Comparison of ENCODE assay signal across 16 cellular contexts in the genomic region with DNA sequence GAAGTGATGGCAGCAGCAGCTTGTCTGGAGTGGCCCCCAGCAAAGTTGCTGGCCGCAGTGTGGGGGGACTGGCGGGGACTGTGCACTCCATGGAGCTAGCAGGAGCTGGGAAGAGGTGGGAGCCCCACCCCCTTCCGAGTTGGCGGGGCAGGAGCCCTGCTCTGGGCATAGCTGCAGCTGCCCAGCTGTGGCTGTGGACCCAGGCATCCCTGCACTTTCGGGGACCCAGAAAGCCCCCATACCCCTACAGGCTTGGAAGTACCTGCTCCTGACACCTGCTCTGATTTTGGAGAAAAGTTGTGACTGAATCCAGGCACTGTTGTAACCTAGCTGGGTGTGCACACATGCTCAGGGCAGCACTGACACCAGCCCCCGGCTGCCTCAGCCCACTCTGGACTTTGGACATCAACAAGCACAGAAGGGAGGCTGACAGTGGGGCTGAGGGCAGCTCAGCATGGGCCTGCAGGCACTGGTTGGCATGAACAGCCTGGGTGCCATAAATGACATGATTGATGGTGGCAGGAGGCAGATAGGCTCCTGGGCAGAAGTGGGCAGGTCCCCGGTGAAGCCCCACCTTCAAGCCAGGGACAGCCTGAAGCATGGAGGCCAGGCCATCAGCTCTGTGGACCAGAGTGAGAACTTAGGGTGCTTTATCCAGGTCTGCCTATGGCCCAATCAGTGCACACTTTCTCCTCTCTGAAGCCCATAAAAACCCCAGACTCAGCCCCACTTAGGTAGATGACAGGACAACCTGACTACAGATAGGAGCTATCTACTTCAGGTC.
"Had no signal": no experiment of that assay in that cellular context is flagged by ENCODE, and none has a peak within 500 bp of the region (broad histone marks: within the 10 kb centered on the region; RNA-seq: fewer than 3 reads in every experiment).

No MANE protein-coding gene starts in this region.

- H3K27ac ChIP-seq: dorsolateral prefrontal cortex, left ventricle myocardium inferior, neutrophil, parathyroid adenoma, stomach, testis, upper lobe of left lung had no signal

- H3K9ac ChIP-seq: parathyroid adenoma had no signal

- H3K4me3 Mint-ChIP-seq: activated CD4-positive, alpha-beta memory T cell treated with anti-CD3 and anti-CD28 coated beads, Interleukin-2, amount 10 ng/mL, durations not matched to agents 7 days and 5 days; activated naive CD4-positive, alpha-beta T cell treated with anti-CD3 and anti-CD28 coated beads, Interleukin-2, amount 50 U/mL, for 24 hours; activated T-cell treated with anti-CD3 and anti-CD28 coated beads, Interleukin-2, amount 50 U/mL, for 24 hours; memory B cell; naive thymus-derived CD8-positive, alpha-beta T cell had no signal

- H3K4me1 ChIP-seq: left ventricle myocardium inferior, parathyroid adenoma, stomach, testis, upper lobe of left lung had no signal

- H3K27me3 Mint-ChIP-seq: activated CD4-positive, alpha-beta memory T cell treated with anti-CD3 and anti-CD28 coated beads, Interleukin-2, amount 10 ng/mL, durations not matched to agents 7 days and 5 days; activated naive CD4-positive, alpha-beta T cell treated with anti-CD3 and anti-CD28 coated beads, Interleukin-2, amount 50 U/mL, for 24 hours; activated T-cell treated with anti-CD3 and anti-CD28 coated beads, Interleukin-2, amount 50 U/mL, for 24 hours; memory B cell; naive thymus-derived CD8-positive, alpha-beta T cell had no signal

- H3K27ac Mint-ChIP-seq: activated CD4-positive, alpha-beta memory T cell treated with anti-CD3 and anti-CD28 coated beads, Interleukin-2, amount 10 ng/mL, durations not matched to agents 7 days and 5 days; activated naive CD4-positive, alpha-beta T cell treated with anti-CD3 and anti-CD28 coated beads, Interleukin-2, amount 50 U/mL, for 24 hours; activated T-cell treated with anti-CD3 and anti-CD28 coated beads, Interleukin-2, amount 50 U/mL, for 24 hours; memory B cell had no signal

- H3K27me3 ChIP-seq: dorsolateral prefrontal cortex, neutrophil, stomach, testis, upper lobe of left lung had no signal

- H3K9me3 Mint-ChIP-seq: activated naive CD4-positive, alpha-beta T cell treated with anti-CD3 and anti-CD28 coated beads, Interleukin-2, amount 50 U/mL, for 24 hours; activated T-cell treated with anti-CD3 and anti-CD28 coated beads, Interleukin-2, amount 50 U/mL, for 24 hours had no signal

- H3K79me2 ChIP-seq: parathyroid adenoma had no signal

- H3K4me1 Mint-ChIP-seq: activated CD4-positive, alpha-beta memory T cell treated with anti-CD3 and anti-CD28 coated beads, Interleukin-2, amount 10 ng/mL, durations not matched to agents 7 days and 5 days; activated naive CD4-positive, alpha-beta T cell treated with anti-CD3 and anti-CD28 coated beads, Interleukin-2, amount 50 U/mL, for 24 hours; memory B cell had no signal

- H3K4me3 ChIP-seq: dorsolateral prefrontal cortex, left ventricle myocardium inferior, stomach, testis, upper lobe of left lung had no signal

- FAIRE-seq: islet of Langerhans had no signal

- H3K9me3 ChIP-seq: left ventricle myocardium inferior, stomach, testis, upper lobe of left lung had no signal

- ATAC-seq: naive thymus-derived CD8-positive, alpha-beta T cell had no signal

- DNase-seq: activated CD4-positive, alpha-beta memory T cell treated with anti-CD3 and anti-CD28 coated beads, Interleukin-2, amount 10 ng/mL, durations not matched to agents 7 days and 5 days; activated CD4-positive, alpha-beta T cell treated with anti-CD3 and anti-CD28 coated beads for 4 hours; activated T-cell treated with anti-CD3 and anti-CD28 coated beads, Interleukin-2, amount 50 U/mL, for 24 hours; dorsolateral prefrontal cortex; left ventricle myocardium inferior; naive thymus-derived CD8-positive, alpha-beta T cell; stimulated activated CD4-positive, alpha-beta T cell treated with anti-CD3 and anti-CD28 coated beads, Interleukin-4, amount 100 ng/mL, for 4 hours; stomach; T-helper 2 cell; testis had no signal

- H2AFZ ChIP-seq: parathyroid adenoma had no signal
